13 cellular contexts compared by ENCODE assay signal in the genomic region with DNA sequence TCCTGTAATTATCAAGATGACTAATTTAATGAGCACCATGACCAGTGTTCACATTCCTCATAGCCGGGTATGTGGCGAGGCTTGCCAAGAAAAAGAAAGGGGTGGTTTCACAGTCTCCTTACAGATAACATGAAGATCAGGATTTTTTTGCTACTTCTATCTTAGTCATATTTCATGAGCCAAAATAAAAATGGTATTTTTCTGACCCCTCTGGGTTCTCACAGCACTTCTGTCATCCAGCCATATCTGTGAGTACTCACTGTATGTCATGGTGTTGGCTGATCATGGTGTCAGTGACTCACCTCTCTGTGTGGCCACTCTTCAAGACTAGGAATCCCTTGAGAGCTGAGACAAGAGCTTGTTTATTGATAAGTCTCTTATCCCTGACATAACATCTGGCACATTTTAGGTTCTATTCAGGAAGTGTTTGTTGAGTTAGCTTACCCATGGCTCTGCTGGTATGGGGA.
A peak's percentile ranks its signal among the peaks of the same experiment; 100 is the strongest.
DNase-seq lines count a peak whose midpoint lies in the region; ATAC-seq and TF ChIP-seq lines count a peak whose summit lies in the region.
"Had no signal": no experiment of that assay in that cellular context is flagged by ENCODE, and none has a peak within 500 bp of the region (broad histone marks: within the 10 kb centered on the region; RNA-seq: fewer than 3 reads in every experiment).

No MANE protein-coding gene starts in this region.

- TF ChIP-seq CTCF in fibroblast of mammary gland (conservative IDR thresholded peaks at IDR 0.05; ENCODE audit: control insufficient read depth, insufficient read depth, low read depth, low read length) (no peak), GM13977 (IDR thresholded peaks at IDR 0.05; ENCODE audit: extremely low read depth, insufficient read depth, missing control alignments) (no peak), right lobe of liver (IDR thresholded peaks at IDR 0.05) (no peak)

- no peaks in the 10 kb centered on the region for H3K36me3 ChIP-seq in right lobe of liver

- ATAC-seq in sciatic nerve: peak; percentile 28
- no peak for ATAC-seq in right lobe of liver
- ATAC-seq: mucosa of descending colon had no signal

- WGBS in right lobe of liver (ENCODE audit: insufficient coverage, low coverage, low lambda C conversion rate, missing lambda C conversion rate): 50% methylated on average over 2 of the region's 2 CpGs

- no peaks in the 10 kb centered on the region for H3K27me3 ChIP-seq in right lobe of liver

- H3K4me3 ChIP-seq in fibroblast of mammary gland (ENCODE audit: control insufficient read depth, low read depth, low read length) (no peak overlapping the region), right lobe of liver (no peak overlapping the region)
- H3K4me3 ChIP-seq: mucosa of descending colon had no signal

- in situ Hi-C loops in GM13977 (cut with MboI; ENCODE audit: low pct_unique_long_range_greater_than_20kb, low sequenced_read_pairs, unreplicated experiment): no loop called here

- H3K27ac ChIP-seq in right lobe of liver: no peak overlapping the region
- H3K27ac ChIP-seq: RWPE1 had no signal

- DNase-seq in GM04503 (ENCODE audit: low read depth): peak; percentile 53
- DNase-seq in RKO (ENCODE audit: low spot score): peak; percentile 25
- peak; percentile 87 for DNase-seq in fibroblast of mammary gland (ENCODE audit: low read depth)
- no peak for DNase-seq in sciatic nerve (ENCODE audit: low spot score)
- DNase-seq in activated effector memory CD4-positive, alpha-beta T cell treated with anti-CD3 and anti-CD28 coated beads, Interleukin-2, amount 50 U/mL, for 16 hours: no peak
- no peak for DNase-seq in GM13977 (ENCODE audit: low spot score)
- DNase-seq in right lobe of liver: no peak
- DNase-seq: activated CD4-positive, alpha-beta T cell treated with anti-CD3 and anti-CD28 coated beads, Interleukin-2, amount 50 U/mL, for 48 hours; activated naive CD8-positive, alpha-beta T cell treated with anti-CD3 and anti-CD28 coated beads, Interleukin-2, amount 10 ng/mL, durations not matched to agents 7 days and 5 days; mucosa of descending colon; NCI-H1930; stimulated activated CD4-positive, alpha-beta T cell treated with anti-CD3 and anti-CD28 coated beads, Interleukin-12 subunit alpha, Interleukin-12 subunit beta, amount 100 ng/mL, for 4 hours had no signal

- intact Hi-C loops in sciatic nerve (cut with DNase I) (no loop called here), right lobe of liver (cut with DNase I) (no loop called here)

- H3K9me3 ChIP-seq in right lobe of liver: no peaks in the 10 kb centered on the region
- H3K9me3 ChIP-seq: mucosa of descending colon had no signal

- H3K4me1 ChIP-seq in right lobe of liver: no peaks in the 10 kb centered on the region

- TF ChIP-seq POLR2A in right lobe of liver (IDR thresholded peaks at IDR 0.05): no peak

Comparison
In these comparisons a context has a peak if more than half of its experiments do, and no peak if none do; other contexts are left out.
1. DNase-seq: peak in GM04503 (single experiment), RKO (single experiment) and fibroblast of mammary gland (single experiment); none in sciatic nerve (single experiment), activated effector memory CD4-positive, alpha-beta T cell treated with anti-CD3 and anti-CD28 coated beads, Interleukin-2, amount 50 U/mL, for 16 hours (single experiment), GM13977 (single experiment) and right lobe of liver (0 of 3).